ENCODE assay signal across 19 cellular contexts in genomic region chr19:1989513-1990229, GRCh38. TPM values are rescaled to one million over a fixed set of nuclear protein-coding genes. Genes with fewer than 3 reads are reported as not detected.
DNase-seq lines count a peak whose midpoint lies in the region; ATAC-seq and TF ChIP-seq lines count a peak whose summit lies in the region.
"Had no signal": no experiment of that assay in that cellular context is flagged by ENCODE, and none has a peak within 500 bp of the region (broad histone marks: within the 10 kb centered on the region; RNA-seq: fewer than 3 reads in every experiment).

No MANE protein-coding gene starts in this region.

- H3K4me1 ChIP-seq in RWPE2 (ENCODE audit: insufficient read depth, poor library complexity, severe bottlenecking), result no peaks in the 10 kb centered on the region
- no peaks in the 10 kb centered on the region for H3K4me1 ChIP-seq in SK-N-SH (ENCODE audit: control insufficient read depth in 1 of 2, insufficient read depth in 2 of 2, low read depth in 1 of 2, low read length in 1 of 2)
- H3K4me1 ChIP-seq: Peyer's patch, SJSA1 had no signal

- no peak for TF ChIP-seq RAD21 in SK-N-SH (IDR thresholded peaks at IDR 0.05; ENCODE audit: low read length)

- H3F3A ChIP-seq in SK-N-SH (replicated peaks; ENCODE audit: insufficient read depth), result peaks cover 18% of the 10 kb centered on the region

- ATAC-seq in RWPE2 (ENCODE audit: low read depth) (no peak), GM18868 (IDR thresholded peaks at IDR 0.05; ENCODE audit: unreplicated experiment) (no peak)
- ATAC-seq: Right ventricle myocardium inferior had no signal

- CTCF ChIA-PET in SK-N-SH (lab: Yijun Ruan, JAX), result interaction anchor here (0.8 to 1.3 kb wide), 3 partner anchors 18 to 125 kb away, joined by 3 to 4 read pairs (median 3); no protein-coding TSS in a partner anchor

- H3K9me3 ChIP-seq in RWPE2 (ENCODE audit: severe bottlenecking) (no peaks in the 10 kb centered on the region), SK-N-SH (no peaks in the 10 kb centered on the region)
- H3K9me3 ChIP-seq: Peyer's patch, SJSA1 had no signal

- POLR2A ChIA-PET in SK-N-SH (lab: Yijun Ruan, JAX), result no interaction called here

- H3K36me3 ChIP-seq in RWPE2 (ENCODE audit: low read depth) (peaks cover 54% of the 10 kb centered on the region), SK-N-SH (replicated peaks in 1 of 2; ENCODE audit: control insufficient read depth in 1 of 2, insufficient read depth in 2 of 2, low read length in 1 of 2) (peaks cover 19 to 46% of the 10 kb centered on the region in 2 experiments)

- no peak for TF ChIP-seq EP300 in SK-N-SH (IDR thresholded peaks at IDR 0.05; ENCODE audit: borderline replicate concordance in 1 of 2, low read depth in 1 of 2, low read length in 1 of 2)

- no peaks in the 10 kb centered on the region for H3K9me2 ChIP-seq in SK-N-SH

- no peak overlapping the region for H3K4me2 ChIP-seq in SK-N-SH

- TF ChIP-seq CTCF in RWPE2 (IDR thresholded peaks at IDR 0.05; ENCODE audit: poor library complexity, severe bottlenecking), result no peak
- TF ChIP-seq CTCF in SK-N-SH (IDR thresholded peaks at IDR 0.05), result no peak

- DNase-seq in activated effector memory CD4-positive, alpha-beta T cell treated with anti-CD3 and anti-CD28 coated beads, Interleukin-2, amount 50 U/mL, for 16 hours, result peak; percentile 57
- no peak for DNase-seq in activated effector memory CD4-positive, alpha-beta T cell treated with Interleukin-2 at 50 U/mL for 16 hours
- DNase-seq in RWPE2 (ENCODE audit: low spot score), result peak; percentile 55
- DNase-seq in islet precursor cell, result peak; percentile 48
- no peak for DNase-seq in SK-N-SH
- DNase-seq in HuH-7 (ENCODE audit: low spot score), result no peak
- no peak for DNase-seq in AG20443 (ENCODE audit: low spot score)
- DNase-seq: DMS79 treated with DMSO at 0.1 percent for 48 hours; Kasumi-1; NCI-H1694; NCI-H2081; NCI-H2171; NCI-H345; NCI-H774; NK-92 treated with Interleukin-12 subunit alpha and Interleukin-12 subunit beta, amount 100 ng/mL, for 24 hours had no signal

- WGBS in SK-N-SH (ENCODE audit: low lambda C conversion rate), result 96% methylated on average over 14 of the region's 40 CpGs

- H3K4me3 ChIP-seq in RWPE2 (ENCODE audit: severe bottlenecking) (no peak overlapping the region), SK-N-SH (ENCODE audit: low read depth in 2 of 2, low read length in 1 of 2) (no peak overlapping the region; a peak in 1 of 4 replicates)
- H3K4me3 ChIP-seq: Peyer's patch, SJSA1 had no signal

- no peak overlapping the region for H2AFZ ChIP-seq in SK-N-SH (ENCODE audit: low read depth)

- no peak overlapping the region for H3K27ac ChIP-seq in RWPE2 (ENCODE audit: poor library complexity, severe bottlenecking)
- H3K27ac ChIP-seq in SK-N-SH (ENCODE audit: low read depth in 2 of 2, low read length in 1 of 2), result no peak overlapping the region
- H3K27ac ChIP-seq: Peyer's patch, SJSA1 had no signal

- H4K20me1 ChIP-seq in SK-N-SH (ENCODE audit: insufficient read depth), result 0 out of 2 replicates have a peak, but pooled peaks cover 6% of the 10 kb centered on the region

- no peaks in the 10 kb centered on the region for H3K27me3 ChIP-seq in RWPE2 (ENCODE audit: insufficient read depth, poor library complexity, severe bottlenecking)
- H3K27me3 ChIP-seq in SK-N-SH (ENCODE audit: insufficient read depth), result no peaks in the 10 kb centered on the region
- H3K27me3 ChIP-seq: Peyer's patch, SJSA1 had no signal

- no peak overlapping the region for H3K9ac ChIP-seq in SK-N-SH

- no peaks in the 10 kb centered on the region for H3K79me2 ChIP-seq in SK-N-SH (ENCODE audit: insufficient read depth)

TF ChIP-seq in SK-N-SH, 30 proteins besides CTCF, POLR2A, EP300 and RAD21:
- TF ChIP-seq, protein P1, sequence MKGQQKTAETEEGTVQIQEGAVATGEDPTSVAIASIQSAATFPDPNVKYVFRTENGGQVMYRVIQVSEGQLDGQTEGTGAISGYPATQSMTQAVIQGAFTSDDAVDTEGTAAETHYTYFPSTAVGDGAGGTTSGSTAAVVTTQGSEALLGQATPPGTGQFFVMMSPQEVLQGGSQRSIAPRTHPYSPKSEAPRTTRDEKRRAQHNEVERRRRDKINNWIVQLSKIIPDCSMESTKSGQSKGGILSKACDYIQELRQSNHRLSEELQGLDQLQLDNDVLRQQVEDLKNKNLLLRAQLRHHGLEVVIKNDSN (IDR thresholded peaks at IDR 0.05; ENCODE audit: borderline replicate concordance, low read depth), result no peak
- TF ChIP-seq FOXJ3 (CRISPR knock-in tag; IDR thresholded peaks at IDR 0.05) (no peak), JUND (IDR thresholded peaks at IDR 0.05) (no peak), EZH2phosphoT487 (IDR thresholded peaks at IDR 0.05; ENCODE audit: borderline replicate concordance, low read depth) (no peak)

RNA-seq across cellular contexts. Expression of gene BTBD2, which starts 25.8 kb away (rescaled TPM):
- polyA plus RNA-seq in SK-N-SH (2012; rRNA removed), result 54.4 and 66.8 TPM in 2 replicates
- polyA plus RNA-seq in SK-N-SH (2012; cell fraction: cytosol; rRNA removed), result 21.2 and 45.9 TPM in 2 replicates
- 64.3 and 71.6 TPM in 2 replicates for polyA plus RNA-seq in SK-N-SH (2012; cell fraction: nucleus; rRNA removed)

RNA-seq across cellular contexts. Expression of gene CSNK1G2, which starts 48.7 kb away (rescaled TPM):
- 77.3 and 79.4 TPM in 2 replicates for polyA plus RNA-seq in SK-N-SH (2012; rRNA removed)
- 24.7 and 43.6 TPM in 2 replicates for polyA plus RNA-seq in SK-N-SH (2012; cell fraction: cytosol; rRNA removed)
- 419 and 425 TPM in 2 replicates for polyA plus RNA-seq in SK-N-SH (2012; cell fraction: nucleus; rRNA removed)

Comparison
In these comparisons a context has a peak if more than half of its experiments do, and no peak if none do; other contexts are left out.
1. DNase-seq: peak in activated effector memory CD4-positive, alpha-beta T cell treated with anti-CD3 and anti-CD28 coated beads, Interleukin-2, amount 50 U/mL, for 16 hours (single experiment), RWPE2 (single experiment) and islet precursor cell (single experiment); none in activated effector memory CD4-positive, alpha-beta T cell treated with Interleukin-2 at 50 U/mL for 16 hours (single experiment), SK-N-SH (single experiment), HuH-7 (single experiment) and AG20443 (single experiment).